Comparison of ENCODE assay signal across 8 cellular contexts in genomic region chr21:21101911-21102310, GRCh38.
A peak's percentile ranks its signal among the peaks of the same experiment; 100 is the strongest.
DNase-seq lines count a peak whose midpoint lies in the region; ATAC-seq lines count a peak whose summit lies in the region.

No MANE protein-coding gene starts in this region.

- no peak overlapping the region for H3K14ac ChIP-seq in mesenchymal stem cell (ENCODE audit: low read length in 2 of 2)

- H2BK15ac ChIP-seq in mesenchymal stem cell (ENCODE audit: low read depth, poor library complexity, severe bottlenecking), result no peak overlapping the region

- no peak overlapping the region for H3K4ac ChIP-seq in mesenchymal stem cell (ENCODE audit: low read depth in 1 of 2, low read length in 2 of 2)

- no peaks in the 10 kb centered on the region for H3K36me3 ChIP-seq in mesenchymal stem cell (ENCODE audit: control insufficient read depth in 1 of 2, insufficient read depth in 2 of 2, low read depth in 1 of 2, low read length in 2 of 2)
- no peaks in the 10 kb centered on the region for H3K36me3 ChIP-seq in CD4-positive, alpha-beta memory T cell (ENCODE audit: insufficient read depth, low read length)

- H2BK5ac ChIP-seq in mesenchymal stem cell (ENCODE audit: low read depth, low read length, poor library complexity, severe bottlenecking), result no peak overlapping the region

- peaks cover 0 to 4% (median 0%) of the 10 kb centered on the region in 8 donors for H3K9me3 Mint-ChIP-seq in CD4-positive, alpha-beta memory T cell
- H3K9me3 Mint-ChIP-seq in activated T-cell treated with anti-CD3 and anti-CD28 coated beads, Interleukin-2, amount 50 U/mL, for 4 hours, result no peaks in the 10 kb centered on the region

- no peak overlapping the region for H3K18ac ChIP-seq in mesenchymal stem cell (ENCODE audit: low read depth in 1 of 2, low read length in 2 of 2)

- no peaks in the 10 kb centered on the region for H3K79me1 ChIP-seq in mesenchymal stem cell (replicated peaks; ENCODE audit: low read length, poor library complexity, severe bottlenecking)

- no peak overlapping the region for H2BK120ac ChIP-seq in mesenchymal stem cell (ENCODE audit: low read depth, low read length)

- intact Hi-C loops in CD4-positive, alpha-beta memory T cell (cut with micrococcal nuclease), result loop anchor here (5.0 kb wide), 1 partner anchor 105 kb away; the partner anchor contains the start of gene NCAM2

- no peak overlapping the region for H3K4me3 ChIP-seq in mesenchymal stem cell (ENCODE audit: insufficient read depth in 1 of 2, low read depth in 1 of 2, low read length in 2 of 2)
- H3K4me3 ChIP-seq in CD4-positive, alpha-beta memory T cell (ENCODE audit: low read length in 2 of 2), result no peak overlapping the region

- ATAC-seq in activated T-cell treated with anti-CD3 and anti-CD28 coated beads, Interleukin-2, amount 50 U/mL, for 4 hours, result no peak
- no peak for ATAC-seq in GM18502 (IDR thresholded peaks at IDR 0.05; ENCODE audit: poor library complexity, unreplicated experiment)

- no peaks in the 10 kb centered on the region for H3K9me3 ChIP-seq in mesenchymal stem cell (ENCODE audit: control insufficient read depth, low read length)
- no peaks in the 10 kb centered on the region for H3K9me3 ChIP-seq in CD4-positive, alpha-beta memory T cell (ENCODE audit: control insufficient read depth in 1 of 2, low read length in 2 of 2)

- no CpG with 5 or more reads among the region's 1 CpG for WGBS in mesenchymal stem cell

- POLR2A ChIA-PET in CD4-positive, alpha-beta memory T cell (lab: Charles Lee; ENCODE audit: partially characterized antibody), result no interaction called here

- no peaks in the 10 kb centered on the region for H3K4me1 ChIP-seq in mesenchymal stem cell (ENCODE audit: control insufficient read depth, insufficient read depth, low read depth, low read length)
- H3K4me1 ChIP-seq in CD4-positive, alpha-beta memory T cell (ENCODE audit: insufficient read depth, low read length), result no peaks in the 10 kb centered on the region

- no peak overlapping the region for H3K27ac Mint-ChIP-seq in CD4-positive, alpha-beta memory T cell

- DNase-seq in ELF-1 (ENCODE audit: low read depth, low spot score) (peak; percentile 24), NCI-H146 (lab: John Stamatoyannopoulos, UW) (peak; percentile 41), amniotic epithelial cell (ENCODE audit: low read depth) (peak; percentile 71), mesenchymal stem cell (peak; percentile 54), mucosa of gallbladder (ENCODE audit: low spot score) (no peak)
- DNase-seq in CD4-positive, alpha-beta memory T cell, result no peak
- no peak for DNase-seq in activated T-cell treated with anti-CD3 and anti-CD28 coated beads, Interleukin-2, amount 50 U/mL, for 4 hours

- no peak overlapping the region for H2BK12ac ChIP-seq in mesenchymal stem cell (ENCODE audit: low read length in 2 of 2)

- no peak overlapping the region for H2AK5ac ChIP-seq in mesenchymal stem cell (ENCODE audit: low read length, severe bottlenecking)

- no peaks in the 10 kb centered on the region for H3K27me3 ChIP-seq in mesenchymal stem cell (ENCODE audit: control insufficient read depth in 1 of 2, insufficient read depth in 1 of 2, low read length in 2 of 2)
- no peaks in the 10 kb centered on the region for H3K27me3 ChIP-seq in CD4-positive, alpha-beta memory T cell (ENCODE audit: insufficient read depth, low read length)

- H3K23ac ChIP-seq in mesenchymal stem cell (ENCODE audit: low read length in 2 of 2), result no peak overlapping the region

- no peaks in the 10 kb centered on the region for H3K36me3 Mint-ChIP-seq in CD4-positive, alpha-beta memory T cell
- no peaks in the 10 kb centered on the region for H3K36me3 Mint-ChIP-seq in activated T-cell treated with anti-CD3 and anti-CD28 coated beads, Interleukin-2, amount 50 U/mL, for 4 hours (ENCODE audit: insufficient read depth)

- no peak overlapping the region for H3K4me2 ChIP-seq in mesenchymal stem cell (ENCODE audit: low read length, poor library complexity, severe bottlenecking)

- H3K4me1 Mint-ChIP-seq in CD4-positive, alpha-beta memory T cell, result no peaks in the 10 kb centered on the region
- H3K4me1 Mint-ChIP-seq in activated T-cell treated with anti-CD3 and anti-CD28 coated beads, Interleukin-2, amount 50 U/mL, for 4 hours (ENCODE audit: low read depth), result no peaks in the 10 kb centered on the region

- H3K27ac ChIP-seq in mesenchymal stem cell (ENCODE audit: low read length, poor library complexity, severe bottlenecking), result no peak overlapping the region
- no peak overlapping the region for H3K27ac ChIP-seq in CD4-positive, alpha-beta memory T cell (ENCODE audit: low read depth, low read length)

- no peak overlapping the region for H2AFZ ChIP-seq in mesenchymal stem cell (ENCODE audit: low read depth, low read length)

- no peak overlapping the region for H3K9ac ChIP-seq in mesenchymal stem cell (ENCODE audit: low read length)

- CTCF ChIA-PET in CD4-positive, alpha-beta memory T cell (lab: Charles Lee; ENCODE audit: partially characterized antibody), result interaction anchor here (1.7 kb wide), 1 partner anchor 11 kb away, joined by 4 read pairs; no protein-coding TSS in a partner anchor

- no peak overlapping the region for H4K91ac ChIP-seq in mesenchymal stem cell (ENCODE audit: low read length)

- H3K27me3 Mint-ChIP-seq in CD4-positive, alpha-beta memory T cell, result no peaks in the 10 kb centered on the region
- H3K27me3 Mint-ChIP-seq in activated T-cell treated with anti-CD3 and anti-CD28 coated beads, Interleukin-2, amount 50 U/mL, for 4 hours (ENCODE audit: low read depth), result no peaks in the 10 kb centered on the region

- no peak overlapping the region for H4K8ac ChIP-seq in mesenchymal stem cell (ENCODE audit: low read length)

- H3K4me3 Mint-ChIP-seq in CD4-positive, alpha-beta memory T cell, result no peak overlapping the region
- H3K4me3 Mint-ChIP-seq in activated T-cell treated with anti-CD3 and anti-CD28 coated beads, Interleukin-2, amount 50 U/mL, for 4 hours, result no peak overlapping the region

Comparison
In these comparisons a context has a peak if more than half of its experiments do, and no peak if none do; other contexts are left out.
1. DNase-seq: peak in ELF-1 (single experiment), NCI-H146 (single experiment), amniotic epithelial cell (single experiment) and mesenchymal stem cell (single experiment); none in CD4-positive, alpha-beta memory T cell (0 of 5), activated T-cell treated with anti-CD3 and anti-CD28 coated beads, Interleukin-2, amount 50 U/mL, for 4 hours (single experiment) and mucosa of gallbladder (single experiment).